In genomic region chr15:84953136-84953535, GRCh38 we compare ENCODE assay signal across 23 cellular contexts.
"Had no signal": no experiment of that assay in that cellular context is flagged by ENCODE, and none has a peak within 500 bp of the region (broad histone marks: within the 10 kb centered on the region; RNA-seq: fewer than 3 reads in every experiment).

No MANE protein-coding gene starts in this region.

- H3K36me3 ChIP-seq: right atrium auricular region, tibial nerve, uterus had no signal

- H3K36me3 Mint-ChIP-seq: activated naive CD8-positive, alpha-beta T cell treated with anti-CD3 and anti-CD28 coated beads, Interleukin-2, amount 10 ng/mL, durations not matched to agents 7 days and 5 days; brain had no signal

- FAIRE-seq: endometrium had no signal

- ATAC-seq: esophagus mucosa had no signal

- H3K4me1 ChIP-seq: uterus had no signal

- H3K27ac Mint-ChIP-seq: activated naive CD8-positive, alpha-beta T cell treated with anti-CD3 and anti-CD28 coated beads, Interleukin-2, amount 10 ng/mL, durations not matched to agents 7 days and 5 days; progenitor cell of endocrine pancreas; stimulated activated naive CD8-positive, alpha-beta T cell treated with anti-CD3 and anti-CD28 coated beads, Interleukin-15, Interleukin-2, amounts not matched to agents 100 ng/mL and 50 ng/mL, for 24 hours had no signal

- H3K4me3 Mint-ChIP-seq: activated naive CD8-positive, alpha-beta T cell treated with anti-CD3 and anti-CD28 coated beads, Interleukin-2, amount 10 ng/mL, durations not matched to agents 7 days and 5 days; brain; neural crest cell; stimulated activated naive CD8-positive, alpha-beta T cell treated with anti-CD3 and anti-CD28 coated beads, Interleukin-15, Interleukin-2, amounts not matched to agents 100 ng/mL and 50 ng/mL, for 24 hours had no signal

- H3K27ac ChIP-seq: coronary artery, right atrium auricular region, skin epidermis, uterus had no signal

- H3K9me3 Mint-ChIP-seq: activated naive CD8-positive, alpha-beta T cell treated with anti-CD3 and anti-CD28 coated beads, Interleukin-2, amount 10 ng/mL, durations not matched to agents 7 days and 5 days; neural crest cell; stimulated activated naive CD8-positive, alpha-beta T cell treated with anti-CD3 and anti-CD28 coated beads, Interleukin-15, Interleukin-2, amounts not matched to agents 100 ng/mL and 50 ng/mL, for 24 hours had no signal

- H3K4me3 ChIP-seq: coronary artery, lung, right atrium auricular region, skin epidermis, tibial nerve, uterus had no signal

- DNase-seq: activated CD4-positive, alpha-beta T cell treated with anti-CD3 and anti-CD28 coated beads, Interleukin-2, amount 50 U/mL, for 1 hour; activated CD4-positive, CD25-positive, alpha-beta regulatory T cell treated with anti-CD3 and anti-CD28 coated beads, Interleukin-2, amount 50 U/mL, for 72 hours; activated naive CD8-positive, alpha-beta T cell treated with anti-CD3 and anti-CD28 coated beads, Interleukin-2, amount 10 ng/mL, durations not matched to agents 7 days and 5 days; central memory CD4-positive, alpha-beta T cell; hippocampal formation; islet precursor cell; midbrain; stimulated activated CD4-positive, alpha-beta T cell treated with anti-CD3 and anti-CD28 coated beads, Interleukin-15, amount 100 ng/mL, for 24 hours; stimulated activated CD4-positive, alpha-beta T cell treated with anti-CD3 and anti-CD28 coated beads, Interleukin-2, amount 100 ng/mL, for 48 hours; T-helper 1 cell; T-helper 9 cell; uterus had no signal

- H3K27me3 ChIP-seq: right atrium auricular region, tibial nerve, uterus had no signal
